In the genomic region with DNA sequence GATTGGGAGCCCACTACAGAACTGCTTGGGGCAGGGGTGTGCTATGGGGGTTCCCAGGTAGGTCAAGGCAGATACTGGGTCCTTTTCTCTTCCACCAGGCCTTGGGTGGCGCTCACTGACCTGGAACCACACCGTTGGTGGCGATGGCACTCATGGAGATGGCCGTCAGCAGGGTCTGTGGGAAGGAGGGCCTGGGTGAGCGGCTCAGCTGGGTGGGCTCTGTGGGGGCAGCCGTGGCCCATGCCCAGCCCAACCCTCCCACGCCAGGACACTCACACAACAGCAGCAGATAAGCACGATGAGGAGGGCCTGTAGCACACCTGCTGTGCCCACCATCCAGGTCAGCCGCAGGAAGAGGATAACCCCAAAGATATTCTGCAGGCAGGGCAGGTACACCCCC, we compare ENCODE assay signal across 24 cellular contexts. TPM values are rescaled to one million over a fixed set of nuclear protein-coding genes. Genes with fewer than 3 reads are reported as not detected.
"Had no signal": no experiment of that assay in that cellular context is flagged by ENCODE, and none has a peak within 500 bp of the region (broad histone marks: within the 10 kb centered on the region; RNA-seq: fewer than 3 reads in every experiment).

No MANE protein-coding gene starts in this region.

- H3K27ac ChIP-seq: dorsolateral prefrontal cortex, hepatocyte, parathyroid adenoma, prostate gland had no signal

- H2AFZ ChIP-seq: hepatocyte, parathyroid adenoma had no signal

- H3K27me3 Mint-ChIP-seq: naive B cell, type B pancreatic cell had no signal

- H3K9me3 Mint-ChIP-seq: naive B cell, nephron, type B pancreatic cell had no signal

- H3K4me3 Mint-ChIP-seq: naive B cell, nephron, type B pancreatic cell had no signal

- ATAC-seq: left cardiac atrium had no signal

- H3K27me3 ChIP-seq: hepatocyte, sigmoid colon, stomach, suprapubic skin, thyroid gland, uterus had no signal

- H3K4me2 ChIP-seq: hepatocyte had no signal

- H3K27ac Mint-ChIP-seq: nephron had no signal

- H3K9me3 ChIP-seq: prostate gland, sigmoid colon, stomach, suprapubic skin, thyroid gland, uterus had no signal

- DNase-seq: cortex of kidney; dorsolateral prefrontal cortex; effector CD8-positive, alpha-beta T cell; glutamatergic neuron; kidney; left cardiac atrium; mesendoderm; naive B cell; retina; sigmoid colon; stimulated activated CD4-positive, alpha-beta T cell treated with anti-CD3 and anti-CD28 coated beads, Interleukin-2, amount 100 ng/mL, for 24 hours; stimulated activated naive CD4-positive, alpha-beta T cell; stomach; thyroid gland; uterus had no signal

- H3K36me3 ChIP-seq: uterus had no signal

- H3K4me3 ChIP-seq: dorsolateral prefrontal cortex, hepatocyte, prostate gland, sigmoid colon, skin epidermis, stomach, suprapubic skin, thyroid gland, uterus had no signal

- H3K9ac ChIP-seq: parathyroid adenoma had no signal

RNA-seq across cellular contexts. Expression of gene DPEP3, which starts 22.7 kb away (rescaled TPM):
- total RNA-seq: fibroblast of lung, frontal cortex, hepatocyte, left cardiac atrium, stomach, suprapubic skin had no signal
- polyA plus RNA-seq: fibroblast of lung, hepatocyte, stomach had no signal
